10 cellular contexts compared by ENCODE assay signal in genomic region chr3:143535994-143536784, GRCh38.
A peak's percentile ranks its signal among the peaks of the same experiment; 100 is the strongest.
DNase-seq lines count a peak whose midpoint lies in the region; ATAC-seq and TF ChIP-seq lines count a peak whose summit lies in the region.
"Had no signal": no experiment of that assay in that cellular context is flagged by ENCODE, and none has a peak within 500 bp of the region (broad histone marks: within the 10 kb centered on the region; RNA-seq: fewer than 3 reads in every experiment).

No MANE protein-coding gene starts in this region.

- peak overlapping the region in 1 of 2 donors; percentile 53 for H3K27ac Mint-ChIP-seq in natural killer cell treated with Interleukin-12 subunit alpha and Interleukin-12 subunit beta and Interleukin-15 and Interleukin-18, amount 100 ng/mL, for 72 hours

- H3K9me3 ChIP-seq in tibial artery (no peaks in the 10 kb centered on the region), PC-3 (ENCODE audit: low read length) (no peaks in the 10 kb centered on the region)

- no peak overlapping the region for H3K9ac ChIP-seq in PC-3 (ENCODE audit: low read length)
- H3K9ac ChIP-seq: parathyroid adenoma had no signal

- no peaks in the 10 kb centered on the region for H3K79me2 ChIP-seq in PC-3 (ENCODE audit: low read length)
- H3K79me2 ChIP-seq: parathyroid adenoma had no signal

- H3K27me3 Mint-ChIP-seq in natural killer cell treated with Interleukin-12 subunit alpha and Interleukin-12 subunit beta and Interleukin-15 and Interleukin-18, amount 100 ng/mL, for 72 hours = no peaks in the 10 kb centered on the region

- intact Hi-C loops in tibial artery (cut with DNase I; ENCODE audit: low total_unique reads) (no loop called here), PC-3 (cut with micrococcal nuclease) (no loop called here)

- H3K4me3 ChIP-seq in tibial artery (peak overlapping the region in 1 of 2 donors; percentile 0), PC-3 (ENCODE audit: low read length) (no peak overlapping the region)

- H3K9me3 Mint-ChIP-seq in natural killer cell treated with Interleukin-12 subunit alpha and Interleukin-12 subunit beta and Interleukin-15 and Interleukin-18, amount 100 ng/mL, for 72 hours = no peaks in the 10 kb centered on the region

- H2AFZ ChIP-seq in PC-3 (ENCODE audit: low read length) = no peak overlapping the region
- H2AFZ ChIP-seq: parathyroid adenoma had no signal

- no peaks in the 10 kb centered on the region for H3K36me3 Mint-ChIP-seq in natural killer cell treated with Interleukin-12 subunit alpha and Interleukin-12 subunit beta and Interleukin-15 and Interleukin-18, amount 100 ng/mL, for 72 hours

- ATAC-seq in GM18873 (IDR thresholded peaks at IDR 0.05; ENCODE audit: low FRiP score, unreplicated experiment) = peak; percentile 98
- peak; percentile 97 for ATAC-seq in GM21786 (IDR thresholded peaks at IDR 0.05; ENCODE audit: unreplicated experiment)
- ATAC-seq in HG03558 (IDR thresholded peaks at IDR 0.05; ENCODE audit: extremely low read depth, unreplicated experiment) = peak; percentile 94
- ATAC-seq in natural killer cell treated with Interleukin-12 subunit alpha and Interleukin-12 subunit beta and Interleukin-15 and Interleukin-18, amount 100 ng/mL, for 72 hours = peak; percentile 73 to 76
- no peak for ATAC-seq in PC-3

- no peak overlapping the region for H3K4me3 Mint-ChIP-seq in natural killer cell treated with Interleukin-12 subunit alpha and Interleukin-12 subunit beta and Interleukin-15 and Interleukin-18, amount 100 ng/mL, for 72 hours

- H3K36me3 ChIP-seq in tibial artery (no peaks in the 10 kb centered on the region), PC-3 (ENCODE audit: low read depth, low read length) (no peaks in the 10 kb centered on the region)

- POLR2A ChIA-PET in PC-3 (lab: Charles Lee; ENCODE audit: unreplicated experiment) = no interaction called here

- H3K27me3 ChIP-seq in tibial artery = no peaks in the 10 kb centered on the region
- no peaks in the 10 kb centered on the region for H3K27me3 ChIP-seq in PC-3 (ENCODE audit: low read length)

- H3K4me1 Mint-ChIP-seq in natural killer cell treated with Interleukin-12 subunit alpha and Interleukin-12 subunit beta and Interleukin-15 and Interleukin-18, amount 100 ng/mL, for 72 hours (ENCODE audit: low read depth in 2 of 2) = peaks cover 13 to 17% of the 10 kb centered on the region in 2 donors

- H3F3A ChIP-seq in PC-3 (ENCODE audit: low read length, unreplicated experiment) = no peaks in the 10 kb centered on the region

- peak overlapping the region in 1 of 2 donors; percentile 17 for H3K27ac ChIP-seq in tibial artery
- no peak overlapping the region for H3K27ac ChIP-seq in PC-3 (ENCODE audit: low read length)
- H3K27ac ChIP-seq: parathyroid adenoma had no signal

- no peaks in the 10 kb centered on the region for H4K20me1 ChIP-seq in PC-3 (ENCODE audit: low read length)

- no peak for TF ChIP-seq CTCF in tibial artery (IDR thresholded peaks at IDR 0.05)
- TF ChIP-seq CTCF in PC-3 (conservative IDR thresholded peaks at IDR 0.05; ENCODE audit: low read depth, low read length) = no peak

- no peaks in the 10 kb centered on the region for H3K9me2 ChIP-seq in PC-3 (replicated peaks; ENCODE audit: low read length)

- no TSS peak for BruUV-seq in PC-3 (replicated peaks; lab: Mats Ljungman, UMichigan)

- H3K4me1 ChIP-seq in tibial artery (peaks cover 0 to 33% (median 16%) of the 10 kb centered on the region in 4 donors), PC-3 (ENCODE audit: insufficient read depth, low read length) (no peaks in the 10 kb centered on the region)
- H3K4me1 ChIP-seq: parathyroid adenoma had no signal

- CTCF ChIA-PET in PC-3 (lab: Charles Lee) = no interaction called here

- DNase-seq in natural killer cell treated with Interleukin-12 subunit alpha and Interleukin-12 subunit beta and Interleukin-15 and Interleukin-18, amount 100 ng/mL, for 72 hours (ENCODE audit: low spot score) = no peak
- DNase-seq in tibial artery = no peak
- no peak for DNase-seq in hypothalamus (lab: John Stamatoyannopoulos, UW)
- DNase-seq in NCI-H748 treated with DMSO at 0.1 percent for 48 hours (lab: John Stamatoyannopoulos, UW) = no peak
- no peak for DNase-seq in PC-3
- DNase-seq: NCI-H345 had no signal

- H3K4me2 ChIP-seq in PC-3 (ENCODE audit: low read length) = no peak overlapping the region
